Comparison of ENCODE assay signal across 1 cellular context in genomic region chr15:75451674-75452363, GRCh38.
TF ChIP-seq lines count a peak whose summit lies in the region.

SIN3A (minus strand) TSS chr15:75451690; CDS start chr15:75430375, 21,315 bp downstream.

TF ChIP-seq in GM12878, 131 proteins besides CTCF, POLR2A, EP300 and RAD21 (continued from another document):
- TF ChIP-seq CHD1 (IDR thresholded peaks at IDR 0.05; ENCODE audit: low read depth, low read length) (no peak), SREBF1 (IDR thresholded peaks at IDR 0.05; ENCODE audit: low read length) (no peak), IKZF1 (conservative IDR thresholded peaks at IDR 0.05) (no peak), NFYA (IDR thresholded peaks at IDR 0.05; ENCODE audit: borderline replicate concordance, low read depth, low read length) (peak; percentile 89), POLR2AphosphoS2 (IDR thresholded peaks at IDR 0.05; ENCODE audit: low read depth, low read length) (no peak), HCFC1 (IDR thresholded peaks at IDR 0.05; ENCODE audit: low read length) (0 out of 2 replicates have a peak, but pooled peaks have one; percentile 21), ZNF384 (IDR thresholded peaks at IDR 0.05; ENCODE audit: borderline replicate concordance, low read depth, low read length) (no peak), CHD4 (IDR thresholded peaks at IDR 0.05) (no peak), HSF1 (IDR thresholded peaks at IDR 0.05; ENCODE audit: low read depth, low read length) (no peak), SMC3 (IDR thresholded peaks at IDR 0.05; ENCODE audit: borderline replicate concordance, low read length) (no peak), SIN3A (IDR thresholded peaks at IDR 0.05; ENCODE audit: low read depth, low read length) (peak; percentile 56), TCF7 (IDR thresholded peaks at IDR 0.05; ENCODE audit: borderline replicate concordance) (no peak), SP1 (IDR thresholded peaks at IDR 0.05; ENCODE audit: low read depth, low read length) (peak; percentile 96), PKNOX1 (IDR thresholded peaks at IDR 0.05) (peak; percentile 99), SKIL (IDR thresholded peaks at IDR 0.05; ENCODE audit: low read depth, poor library complexity, severe bottlenecking) (peak; percentile 82), USF2 (IDR thresholded peaks at IDR 0.05; ENCODE audit: borderline replicate concordance, low read depth, low read length) (no peak), E2F4 (IDR thresholded peaks at IDR 0.05; ENCODE audit: low read depth, low read length) (peak; percentile 64), KAT2A (conservative IDR thresholded peaks at IDR 0.05; ENCODE audit: control insufficient read depth, low read depth, low read length) (no peak), PAX5 (IDR thresholded peaks at IDR 0.05; ENCODE audit: borderline replicate concordance, low read depth, low read length) (no peak; the same call in 1 of the 2 replicates), RCOR1 (conservative IDR thresholded peaks at IDR 0.05; ENCODE audit: low read depth, low read length) (no peak), YBX1 (IDR thresholded peaks at IDR 0.05) (no peak), IKZF2 (IDR thresholded peaks at IDR 0.05) (no peak), HDAC6 (IDR thresholded peaks at IDR 0.05; ENCODE audit: unreplicated experiment) (no peak), EGR1 (IDR thresholded peaks at IDR 0.05; ENCODE audit: borderline replicate concordance in 1 of 2, low read depth in 2 of 2, low read length in 2 of 2) (peak in 1 of 2 experiments; percentile 25; a peak in 2 of 3 replicates), CEBPZ (IDR thresholded peaks at IDR 0.05; ENCODE audit: low read depth, low read length) (peak; percentile 94), SMAD1 (IDR thresholded peaks at IDR 0.05; ENCODE audit: low read depth, partially characterized antibody) (no peak), FOS (IDR thresholded peaks at IDR 0.05; ENCODE audit: borderline replicate concordance, extremely low read depth, insufficient read length) (peak; percentile 74), SPI1 (IDR thresholded peaks at IDR 0.05; ENCODE audit: borderline replicate concordance, insufficient read depth, low read depth, low read length) (no peak)
- TF ChIP-seq, protein P1, sequence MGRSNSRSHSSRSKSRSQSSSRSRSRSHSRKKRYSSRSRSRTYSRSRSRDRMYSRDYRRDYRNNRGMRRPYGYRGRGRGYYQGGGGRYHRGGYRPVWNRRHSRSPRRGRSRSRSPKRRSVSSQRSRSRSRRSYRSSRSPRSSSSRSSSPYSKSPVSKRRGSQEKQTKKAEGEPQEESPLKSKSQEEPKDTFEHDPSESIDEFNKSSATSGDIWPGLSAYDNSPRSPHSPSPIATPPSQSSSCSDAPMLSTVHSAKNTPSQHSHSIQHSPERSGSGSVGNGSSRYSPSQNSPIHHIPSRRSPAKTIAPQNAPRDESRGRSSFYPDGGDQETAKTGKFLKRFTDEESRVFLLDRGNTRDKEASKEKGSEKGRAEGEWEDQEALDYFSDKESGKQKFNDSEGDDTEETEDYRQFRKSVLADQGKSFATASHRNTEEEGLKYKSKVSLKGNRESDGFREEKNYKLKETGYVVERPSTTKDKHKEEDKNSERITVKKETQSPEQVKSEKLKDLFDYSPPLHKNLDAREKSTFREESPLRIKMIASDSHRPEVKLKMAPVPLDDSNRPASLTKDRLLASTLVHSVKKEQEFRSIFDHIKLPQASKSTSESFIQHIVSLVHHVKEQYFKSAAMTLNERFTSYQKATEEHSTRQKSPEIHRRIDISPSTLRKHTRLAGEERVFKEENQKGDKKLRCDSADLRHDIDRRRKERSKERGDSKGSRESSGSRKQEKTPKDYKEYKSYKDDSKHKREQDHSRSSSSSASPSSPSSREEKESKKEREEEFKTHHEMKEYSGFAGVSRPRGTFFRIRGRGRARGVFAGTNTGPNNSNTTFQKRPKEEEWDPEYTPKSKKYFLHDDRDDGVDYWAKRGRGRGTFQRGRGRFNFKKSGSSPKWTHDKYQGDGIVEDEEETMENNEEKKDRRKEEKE (IDR thresholded peaks at IDR 0.05): no peak
- TF ChIP-seq, protein P2, sequence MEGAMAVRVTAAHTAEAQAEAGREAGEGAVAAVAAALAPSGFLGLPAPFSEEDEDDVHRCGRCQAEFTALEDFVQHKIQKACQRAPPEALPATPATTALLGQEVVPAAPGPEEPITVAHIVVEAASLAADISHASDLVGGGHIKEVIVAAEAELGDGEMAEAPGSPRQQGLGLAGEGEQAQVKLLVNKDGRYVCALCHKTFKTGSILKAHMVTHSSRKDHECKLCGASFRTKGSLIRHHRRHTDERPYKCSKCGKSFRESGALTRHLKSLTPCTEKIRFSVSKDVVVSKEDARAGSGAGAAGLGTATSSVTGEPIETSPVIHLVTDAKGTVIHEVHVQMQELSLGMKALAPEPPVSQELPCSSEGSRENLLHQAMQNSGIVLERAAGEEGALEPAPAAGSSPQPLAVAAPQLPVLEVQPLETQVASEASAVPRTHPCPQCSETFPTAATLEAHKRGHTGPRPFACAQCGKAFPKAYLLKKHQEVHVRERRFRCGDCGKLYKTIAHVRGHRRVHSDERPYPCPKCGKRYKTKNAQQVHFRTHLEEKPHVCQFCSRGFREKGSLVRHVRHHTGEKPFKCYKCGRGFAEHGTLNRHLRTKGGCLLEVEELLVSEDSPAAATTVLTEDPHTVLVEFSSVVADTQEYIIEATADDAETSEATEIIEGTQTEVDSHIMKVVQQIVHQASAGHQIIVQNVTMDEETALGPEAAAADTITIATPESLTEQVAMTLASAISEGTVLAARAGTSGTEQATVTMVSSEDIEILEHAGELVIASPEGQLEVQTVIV (IDR thresholded peaks at IDR 0.05; ENCODE audit: borderline replicate concordance, partially characterized antibody): peak; percentile 75
- TF ChIP-seq, protein P3, sequence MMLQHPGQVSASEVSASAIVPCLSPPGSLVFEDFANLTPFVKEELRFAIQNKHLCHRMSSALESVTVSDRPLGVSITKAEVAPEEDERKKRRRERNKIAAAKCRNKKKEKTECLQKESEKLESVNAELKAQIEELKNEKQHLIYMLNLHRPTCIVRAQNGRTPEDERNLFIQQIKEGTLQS (IDR thresholded peaks at IDR 0.05; ENCODE audit: borderline replicate concordance, extremely low read depth, low read depth, low read length): no peak
